In the genomic region with DNA sequence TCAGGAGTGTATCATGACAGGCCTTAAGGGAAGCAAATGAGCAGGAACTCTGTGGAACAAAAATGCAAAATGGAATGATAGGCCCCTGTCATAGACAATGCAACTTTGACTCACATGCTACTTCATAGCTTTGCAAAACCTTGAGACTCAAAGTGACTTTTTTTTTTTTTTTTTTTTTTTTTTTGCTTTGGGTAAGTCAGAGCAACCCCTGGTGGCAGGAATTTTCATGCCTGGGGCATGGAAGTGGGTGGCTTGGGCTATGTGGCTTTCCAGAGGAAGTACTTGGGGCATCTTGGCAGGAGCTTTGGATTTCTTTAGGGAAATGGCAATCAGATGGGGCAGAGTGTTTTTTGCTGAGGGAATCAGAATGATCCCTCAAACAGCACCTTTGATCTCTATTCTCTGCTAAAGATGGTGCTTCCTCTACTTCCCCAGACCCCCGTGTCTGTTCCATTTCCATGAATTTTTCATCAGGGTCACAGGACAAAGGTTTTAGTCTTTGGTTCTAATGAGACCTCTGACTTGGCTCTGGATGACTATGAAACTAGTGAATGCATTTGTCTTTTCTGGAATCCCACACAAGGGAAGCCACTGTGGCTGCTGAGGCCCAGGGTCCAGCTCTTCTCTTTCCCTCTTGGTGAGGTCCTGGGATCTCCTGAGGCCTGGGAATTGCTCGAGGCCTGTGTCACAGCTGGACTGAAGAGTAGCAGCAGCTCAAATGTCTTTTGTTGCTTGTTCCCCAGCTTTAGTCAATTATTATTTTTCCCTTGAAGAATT, we compare ENCODE assay signal across 9 cellular contexts.
DNase-seq lines count a peak whose midpoint lies in the region; ATAC-seq, FAIRE-seq and TF ChIP-seq lines count a peak whose summit lies in the region.
"Had no signal": no experiment of that assay in that cellular context is flagged by ENCODE, and none has a peak within 500 bp of the region (broad histone marks: within the 10 kb centered on the region; RNA-seq: fewer than 3 reads in every experiment).

No MANE protein-coding gene starts in this region.

- intact Hi-C loops in breast epithelium (cut with DNase I; ENCODE audit: low total_unique reads) = loop anchor here (5.0 kb wide), 1 partner anchor 61 kb away; no protein-coding TSS in a partner anchor
- intact Hi-C loops in HepG2 (cut with micrococcal nuclease; ENCODE audit: unreplicated experiment) = loop anchor here (5.0 kb wide), 1 partner anchor 124 kb away; a partner anchor contains a TSS
- intact Hi-C loops in activated CD4-positive, alpha-beta T cell treated with anti-CD3 and anti-CD28 coated beads, Interleukin-2, amount 10 ng/mL, durations not matched to agents 24 days and 14 days (cut with micrococcal nuclease) = no loop called here

- peaks cover 4% of the 10 kb centered on the region for H3K9me3 Mint-ChIP-seq in activated CD4-positive, alpha-beta T cell treated with anti-CD3 and anti-CD28 coated beads, Interleukin-2, amount 10 ng/mL, durations not matched to agents 24 days and 14 days
- H3K9me3 Mint-ChIP-seq in T-helper 2 cell treated with Interferon-gamma antibody and Interleukin-4, amounts not matched to agents 5 μg/mL and 100 μg/mL, for 36 hours = no peaks in the 10 kb centered on the region

- no peak for TF ChIP-seq RAD21 in HepG2 (CRISPR knock-in tag; IDR thresholded peaks at IDR 0.05)

- FAIRE-seq in HTR-8/SVneo (lab: Jason Lieb, UNC) (no peak), HepG2 (lab: Jason Lieb, UNC) (peak; percentile 49)

- no peak overlapping the region for H2AFZ ChIP-seq in HepG2 (ENCODE audit: low read length)

- no peak overlapping the region for H3K4me3 Mint-ChIP-seq in activated CD4-positive, alpha-beta T cell treated with anti-CD3 and anti-CD28 coated beads, Interleukin-2, amount 10 ng/mL, durations not matched to agents 24 days and 14 days
- H3K4me3 Mint-ChIP-seq in T-helper 2 cell treated with Interferon-gamma antibody and Interleukin-4, amounts not matched to agents 5 μg/mL and 100 μg/mL, for 36 hours = no peak overlapping the region
- H3K4me3 Mint-ChIP-seq: stimulated activated naive CD8-positive, alpha-beta T cell treated with anti-CD3 and anti-CD28 coated beads, Interleukin-15, Interleukin-2, amounts not matched to agents 100 ng/mL and 50 ng/mL, for 24 hours had no signal

- TF ChIP-seq POLR2A in breast epithelium (IDR thresholded peaks at IDR 0.05) (no peak), HepG2 (IDR thresholded peaks at IDR 0.05; ENCODE audit: insufficient read depth in 1 of 2, low read depth in 2 of 2, low read length in 2 of 2) (no peak)

- POLR2A ChIA-PET in AG04449 (lab: Yijun Ruan, JAX) (interaction anchor here (0.8 to 1.1 kb wide), 2 partner anchors 70 to 124 kb away, joined by 3 to 4 read pairs; a partner anchor contains a TSS), HepG2 (lab: Yijun Ruan, JAX) (interaction anchor here (1.3 kb wide), 1 partner anchor 61 kb away, joined by 8 read pairs; no protein-coding TSS in a partner anchor)

- in situ Hi-C loops in HepG2 (cut with HindIII; ENCODE audit: extremely low pct_ligation_motif_present, low pct_unique_long_range_greater_than_20kb) = loop anchor here (5.0 kb wide), 1 partner anchor 61 kb away; no protein-coding TSS in a partner anchor

- no TSS peak for BruUV-seq in HepG2 (replicated peaks; lab: Mats Ljungman, UMichigan)

- DNase-seq in AG04449 (ENCODE audit: low read depth, low spot score) (peak; percentile 28), HTR-8/SVneo (ENCODE audit: insufficient read length, low spot score) (peak; percentile 65), breast epithelium (ENCODE audit: low spot score in 2 of 2) (peak; percentile 85 to 88), HepG2 (ENCODE audit: low spot score) (peak; percentile 70), T-helper 2 cell (no peak)
- no peak for DNase-seq in activated CD4-positive, alpha-beta T cell treated with anti-CD3 and anti-CD28 coated beads, Interleukin-2, amount 10 ng/mL, durations not matched to agents 24 days and 14 days
- no peak for DNase-seq in T-helper 2 cell treated with Interferon-gamma antibody and Interleukin-4, amounts not matched to agents 5 μg/mL and 100 μg/mL, for 36 hours (ENCODE audit: low spot score)

- no peaks in the 10 kb centered on the region for H3K27me3 Mint-ChIP-seq in activated CD4-positive, alpha-beta T cell treated with anti-CD3 and anti-CD28 coated beads, Interleukin-2, amount 10 ng/mL, durations not matched to agents 24 days and 14 days
- no peaks in the 10 kb centered on the region for H3K27me3 Mint-ChIP-seq in T-helper 2 cell treated with Interferon-gamma antibody and Interleukin-4, amounts not matched to agents 5 μg/mL and 100 μg/mL, for 36 hours (ENCODE audit: low read depth)

- WGBS in HepG2 (ENCODE audit: low lambda C conversion rate) = 59% methylated on average over 2 of the region's 2 CpGs

- no peaks in the 10 kb centered on the region for H3K36me3 Mint-ChIP-seq in activated CD4-positive, alpha-beta T cell treated with anti-CD3 and anti-CD28 coated beads, Interleukin-2, amount 10 ng/mL, durations not matched to agents 24 days and 14 days (ENCODE audit: low read depth)
- H3K36me3 Mint-ChIP-seq in T-helper 2 cell treated with Interferon-gamma antibody and Interleukin-4, amounts not matched to agents 5 μg/mL and 100 μg/mL, for 36 hours (ENCODE audit: low read depth) = no peaks in the 10 kb centered on the region

- H3K4me1 Mint-ChIP-seq in activated CD4-positive, alpha-beta T cell treated with anti-CD3 and anti-CD28 coated beads, Interleukin-2, amount 10 ng/mL, durations not matched to agents 24 days and 14 days = no peaks in the 10 kb centered on the region
- no peaks in the 10 kb centered on the region for H3K4me1 Mint-ChIP-seq in T-helper 2 cell treated with Interferon-gamma antibody and Interleukin-4, amounts not matched to agents 5 μg/mL and 100 μg/mL, for 36 hours (ENCODE audit: low read depth)

- no peak overlapping the region for H3K27ac Mint-ChIP-seq in activated CD4-positive, alpha-beta T cell treated with anti-CD3 and anti-CD28 coated beads, Interleukin-2, amount 10 ng/mL, durations not matched to agents 24 days and 14 days
- H3K27ac Mint-ChIP-seq in T-helper 2 cell treated with Interferon-gamma antibody and Interleukin-4, amounts not matched to agents 5 μg/mL and 100 μg/mL, for 36 hours = no peak overlapping the region
- H3K27ac Mint-ChIP-seq: stimulated activated naive CD8-positive, alpha-beta T cell treated with anti-CD3 and anti-CD28 coated beads, Interleukin-15, Interleukin-2, amounts not matched to agents 100 ng/mL and 50 ng/mL, for 24 hours had no signal

- no peak overlapping the region for H3K4me3 ChIP-seq in AG04449 (ENCODE audit: low read depth, low read length)
- H3K4me3 ChIP-seq in breast epithelium = no peak overlapping the region
- no peak overlapping the region for H3K4me3 ChIP-seq in HepG2 (replicated peaks in 1 of 3; ENCODE audit: insufficient read depth in 1 of 3, low read depth in 2 of 3, low read length in 3 of 3)

- H3K27ac ChIP-seq in breast epithelium = peak overlapping the region; percentile 69 to 71
- no peak overlapping the region for H3K27ac ChIP-seq in HepG2 (ENCODE audit: extremely low read length, insufficient read depth, low read length)

- no peaks in the 10 kb centered on the region for H3K27me3 ChIP-seq in breast epithelium
- no peaks in the 10 kb centered on the region for H3K27me3 ChIP-seq in HepG2 (ENCODE audit: control insufficient read depth in 1 of 2, insufficient read depth in 2 of 2, low read length in 2 of 2)

- CTCF ChIA-PET in AG04449 (lab: Yijun Ruan, JAX) = interaction anchor here (0.7 to 4.1 kb wide), 23 partner anchors 8 to 361 kb away, joined by 3 to 30 read pairs (median 4); a partner anchor contains a TSS
- CTCF ChIA-PET in HepG2 (lab: Yijun Ruan, JAX; ENCODE audit: low intra/inter-chr PET ratio, low total read pairs) = interaction anchor here (0.6 to 1.6 kb wide), 2 partner anchors 38 to 62 kb away, joined by 3 to 6 read pairs; no protein-coding TSS in a partner anchor

- TF ChIP-seq EP300 in HepG2 (IDR thresholded peaks at IDR 0.05; ENCODE audit: low read depth in 2 of 2, low read length in 2 of 2) (no peak), HepG2 (CRISPR knock-in tag; IDR thresholded peaks at IDR 0.05; ENCODE audit: borderline replicate concordance) (no peak)

- ATAC-seq in HepG2 (peak; percentile 34), HG03378 (IDR thresholded peaks at IDR 0.05; ENCODE audit: unreplicated experiment) (no peak)

- H3K9me3 ChIP-seq in breast epithelium = no peaks in the 10 kb centered on the region
- no peaks in the 10 kb centered on the region for H3K9me3 ChIP-seq in HepG2 (ENCODE audit: low read length)

- H3K79me2 ChIP-seq in HepG2 (ENCODE audit: insufficient read depth, low read length) = peaks cover 2% of the 10 kb centered on the region

- H3K36me3 ChIP-seq in breast epithelium (no peaks in the 10 kb centered on the region), HepG2 (replicated peaks in 1 of 2; ENCODE audit: control insufficient read depth in 1 of 2, insufficient read depth in 2 of 2, low read length in 2 of 2) (peaks cover 2 to 14% of the 10 kb centered on the region in 2 experiments; a peak in 3 of 5 replicates)

- H3K4me1 ChIP-seq in breast epithelium (peaks cover 0 to 3% of the 10 kb centered on the region in 2 donors), HepG2 (ENCODE audit: insufficient read depth, low read length) (peaks cover 73% of the 10 kb centered on the region)

- no peak overlapping the region for H3K9ac ChIP-seq in HepG2 (ENCODE audit: insufficient read depth, low read depth, low read length)

- no peaks in the 10 kb centered on the region for H4K20me1 ChIP-seq in HepG2 (ENCODE audit: insufficient read depth, low read length)

- TF ChIP-seq CTCF in AG04449 (IDR thresholded peaks at IDR 0.05; ENCODE audit: insufficient read depth, low read length, missing control alignments) = peak; percentile 55
- peak; percentile 56 to 84 (median 82) for TF ChIP-seq CTCF in breast epithelium (IDR thresholded peaks at IDR 0.05)
- TF ChIP-seq CTCF in HepG2 (CRISPR knock-in tag; IDR thresholded peaks at IDR 0.05) = peak; percentile 53

- H3K4me2 ChIP-seq in HepG2 (ENCODE audit: low read depth, low read length) = no peak overlapping the region

TF ChIP-seq in HepG2, 621 proteins besides CTCF, POLR2A, EP300 and RAD21 (continues in another document):
- TF ChIP-seq TEAD3 (CRISPR knock-in tag; optimal IDR thresholded peaks at IDR 0.05; ENCODE audit: borderline replicate concordance) (peak; percentile 99), SMC3 (IDR thresholded peaks at IDR 0.05; ENCODE audit: low read length) (peak; percentile 56; the same call in 1 of the 2 replicates), MAFK (conservative IDR thresholded peaks at IDR 0.05 in 1 of 2, IDR thresholded peaks at IDR 0.05 in 1 of 2; ENCODE audit: low read length in 2 of 2) (peak in 1 of 2 experiments; percentile 19; a peak in 1 of 4 replicates), TCF12 (IDR thresholded peaks at IDR 0.05) (no peak), TCF12 (CRISPR knock-in tag; IDR thresholded peaks at IDR 0.05) (no peak), STAG1 (CRISPR knock-in tag; IDR thresholded peaks at IDR 0.05) (peak; percentile 55)

Comparison
In these comparisons a context has a peak if more than half of its experiments do, and no peak if none do; other contexts are left out.
1. DNase-seq: peak in AG04449 (single experiment), HTR-8/SVneo (single experiment), breast epithelium (2 of 2) and HepG2 (single experiment); none in activated CD4-positive, alpha-beta T cell treated with anti-CD3 and anti-CD28 coated beads, Interleukin-2, amount 10 ng/mL, durations not matched to agents 24 days and 14 days (single experiment), T-helper 2 cell treated with Interferon-gamma antibody and Interleukin-4, amounts not matched to agents 5 μg/mL and 100 μg/mL, for 36 hours (single experiment) and T-helper 2 cell (0 of 5).
2. Peak in every context shown above with its lines, with median percentiles within 50 percentile points of each other: CTCF ChIP-seq.